ENCODE assay signal across 8 cellular contexts in genomic region chr17:41966453-41967140, GRCh38. TPM values are rescaled to one million over a fixed set of nuclear protein-coding genes. Genes with fewer than 3 reads are reported as not detected.
A peak's percentile ranks its signal among the peaks of the same experiment; 100 is the strongest.
DNase-seq lines count a peak whose midpoint lies in the region; ATAC-seq, FAIRE-seq and TF ChIP-seq lines count a peak whose summit lies in the region.

Gene CNP, plus strand, starts transcription at chr17:41966795. Its CDS starts 90 bp downstream, at chr17:41966885.

- ATAC-seq in HG03520 (IDR thresholded peaks at IDR 0.05; ENCODE audit: unreplicated experiment) (peak; percentile 52), right lobe of liver (peak; percentile 86 to 90 (median 88))

- H3K4me1 ChIP-seq in right lobe of liver: peaks cover 0 to 14% (median 3%) of the 10 kb centered on the region in 4 donors

- H3K4me3 ChIP-seq in AG10803 (ENCODE audit: low read length) (peak within 1 kb of the TSS; percentile 85), right lobe of liver (peak within 1 kb of the TSS; percentile 75 to 95 (median 78))

- no peaks in the 10 kb centered on the region for H3K27me3 ChIP-seq in right lobe of liver

- peak; percentile 68 for FAIRE-seq in GM19239 (lab: Jason Lieb, UNC)

- H3K9me3 ChIP-seq in right lobe of liver: no peaks in the 10 kb centered on the region

- no peak for TF ChIP-seq CTCF in AG10803 (conservative IDR thresholded peaks at IDR 0.05; ENCODE audit: low read length)
- TF ChIP-seq CTCF in right lobe of liver (IDR thresholded peaks at IDR 0.05): no peak

- WGBS in right lobe of liver (ENCODE audit: insufficient coverage, low coverage, low lambda C conversion rate, missing lambda C conversion rate): 0% methylated on average over 5 of the region's 71 CpGs

- intact Hi-C loops in right lobe of liver (cut with DNase I): loop anchor here (10.0 kb wide), 1 partner anchor 58 kb away; the partner anchor contains the start of gene NKIRAS2 (in 2 of the 2)

- H3K27ac ChIP-seq in right lobe of liver: peak within 1 kb of the TSS; percentile 74 to 88 (median 81)

- DNase-seq in AG10803 (ENCODE audit: low read depth) (peak; percentile 92), GM19239 (ENCODE audit: insufficient read length, low spot score) (peak; percentile 88), NCI-H774 (lab: John Stamatoyannopoulos, UW) (peak; percentile 95), dermis microvascular lymphatic vessel endothelial cell (ENCODE audit: low read depth in 2 of 2) (peak; percentile 71 to 95), right lobe of liver (peak; percentile 94)
- DNase-seq in activated CD4-positive, alpha-beta T cell treated with anti-CD3 and anti-CD28 coated beads, Interleukin-2, amount 50 U/mL, for 4 hours: peak; percentile 84 to 85
- DNase-seq in stimulated activated CD4-positive, alpha-beta T cell treated with anti-CD3 and anti-CD28 coated beads, Interleukin-4, amount 100 ng/mL, for 24 hours: peak; percentile 90

- H3K36me3 ChIP-seq in right lobe of liver: peaks cover 0 to 5% (median 3%) of the 10 kb centered on the region in 4 donors

- TF ChIP-seq POLR2A in right lobe of liver (IDR thresholded peaks at IDR 0.05): peak; percentile 91

RNA-seq across cellular contexts. Expression of gene CNP, which starts in this region (rescaled TPM):
- total RNA-seq in dermis microvascular lymphatic vessel endothelial cell (46.1 and 63.1 TPM in 2 replicates), right lobe of liver (10 to 100 TPM; 30.1 to 42.7 (median 33.0) TPM)

Comparison
In these comparisons a context has a peak if more than half of its experiments do, and no peak if none do; other contexts are left out.
1. Peak in every context shown above with its lines: DNase-seq, ATAC-seq, H3K4me3 ChIP-seq and H3K27ac ChIP-seq.